In the genomic region with DNA sequence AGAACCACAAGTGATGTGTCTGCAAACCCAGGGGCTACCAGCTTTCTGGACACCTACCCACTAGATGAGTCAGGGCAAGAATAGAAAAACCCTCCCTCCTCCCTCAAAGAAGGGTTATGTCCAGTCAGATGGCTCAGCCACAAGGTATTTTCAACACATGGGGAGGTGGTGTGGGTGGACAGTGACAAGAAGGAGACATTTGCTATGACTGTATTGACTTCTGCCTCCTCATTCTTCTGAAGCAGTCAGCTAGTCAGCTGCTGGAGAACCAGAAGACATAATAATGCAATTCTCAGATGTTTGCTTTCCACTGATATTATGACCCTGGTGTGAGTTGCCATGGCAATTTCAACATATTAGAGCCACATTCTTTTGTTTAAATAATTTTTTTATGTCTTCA, we compare ENCODE assay signal across 13 cellular contexts.
DNase-seq lines count a peak whose midpoint lies in the region; TF ChIP-seq lines count a peak whose summit lies in the region.
"Had no signal": no experiment of that assay in that cellular context is flagged by ENCODE, and none has a peak within 500 bp of the region (broad histone marks: within the 10 kb centered on the region; RNA-seq: fewer than 3 reads in every experiment).

No MANE protein-coding gene starts in this region.

- CTCF ChIA-PET in HEK293 (lab: Yijun Ruan, JAX), result interaction anchor here (0.7 kb wide), 1 partner anchor 167 kb away, joined by 3 read pairs; no protein-coding TSS in a partner anchor

- no peak overlapping the region for H3K4me3 ChIP-seq in HEK293 (ENCODE audit: low read depth, low read length)
- H3K4me3 ChIP-seq: left ventricle myocardium inferior had no signal

- peak; percentile 66 for DNase-seq in GM04503 (ENCODE audit: low read depth)
- DNase-seq in OCI-M1 (lab: John Stamatoyannopoulos, UW), result peak; percentile 11
- peak; percentile 8 for DNase-seq in kidney glomerular epithelial cell (lab: John Stamatoyannopoulos, UW)
- DNase-seq in NCI-H69 (lab: John Stamatoyannopoulos, UW), result no peak
- no peak for DNase-seq in NCI-H446 (lab: John Stamatoyannopoulos, UW)
- DNase-seq in dermis blood vessel endothelial cell, result no peak
- DNase-seq in T-helper 9 cell, result no peak
- DNase-seq: aorta, left ventricle myocardium inferior, NCI-H526, occipital lobe, SW 1271 had no signal

- no peak for TF ChIP-seq CTCF in HEK293 (tag by site-specific recombination; IDR thresholded peaks at IDR 0.05)

- no peaks in the 10 kb centered on the region for H3K4me1 ChIP-seq in HEK293 (ENCODE audit: control insufficient read depth, insufficient read depth, low read length)
- H3K4me1 ChIP-seq: left ventricle myocardium inferior had no signal

- no peaks in the 10 kb centered on the region for H3K9me3 ChIP-seq in HEK293 (ENCODE audit: control insufficient read depth, insufficient read depth, low read depth, low read length)
- H3K9me3 ChIP-seq: left ventricle myocardium inferior had no signal

- no peaks in the 10 kb centered on the region for H3K36me3 ChIP-seq in HEK293 (ENCODE audit: control insufficient read depth in 2 of 2, insufficient read depth in 1 of 2, low read length in 2 of 2)
- H3K36me3 ChIP-seq: left ventricle myocardium inferior had no signal

- H3K27ac ChIP-seq in HEK293 (ENCODE audit: extremely low read depth, low read depth, low read length), result no peak overlapping the region
- H3K27ac ChIP-seq: left ventricle myocardium inferior had no signal

- POLR2A ChIA-PET in HEK293 (lab: Yijun Ruan, JAX), result no interaction called here

TF ChIP-seq in HEK293, 187 proteins besides CTCF, POLR2A, EP300 and RAD21:
- no peak for TF ChIP-seq ZNF423 (tag by site-specific recombination; IDR thresholded peaks at IDR 0.05)
- peak; percentile 42; the same call in 1 of the 2 replicates for TF ChIP-seq ZFHX2 (tag by site-specific recombination; conservative IDR thresholded peaks at IDR 0.05)
- TF ChIP-seq EGR2 (tag by site-specific recombination; IDR thresholded peaks at IDR 0.05; ENCODE audit: low read depth), result 0 out of 2 replicates have a peak, but pooled peaks have one; percentile 29
TF ChIP-seq in HEK293: peak in this region for 2.

Comparison
In these comparisons a context has a peak if more than half of its experiments do, and no peak if none do; other contexts are left out.
1. DNase-seq: peak in GM04503 (single experiment), OCI-M1 (single experiment) and kidney glomerular epithelial cell (single experiment); none in NCI-H69 (single experiment), NCI-H446 (0 of 2), dermis blood vessel endothelial cell (single experiment) and T-helper 9 cell (single experiment).